1 cellular context compared by ENCODE assay signal in genomic region chr11:2269601-2270321, GRCh38.
TF ChIP-seq lines count a peak whose summit lies in the region.

No MANE protein-coding gene starts in this region.

TF ChIP-seq in K562, 482 proteins besides CTCF, POLR2A, EP300 and RAD21 (continued from another document and continues in another):
- TF ChIP-seq ZNF232 (CRISPR knock-in tag; IDR thresholded peaks at IDR 0.05) (0 out of 2 replicates have a peak, but pooled peaks have one; percentile 37), MAX (CRISPR knock-in tag; IDR thresholded peaks at IDR 0.05) (peak; percentile 93), ZNF263 (CRISPR knock-in tag; IDR thresholded peaks at IDR 0.05; ENCODE audit: borderline replicate concordance) (peak; percentile 44; the same call in 1 of the 2 replicates), CREB5 (CRISPR knock-in tag; IDR thresholded peaks at IDR 0.05) (no peak), MAZ (CRISPR knock-in tag; conservative IDR thresholded peaks at IDR 0.05 in 1 of 2, IDR thresholded peaks at IDR 0.05 in 1 of 2) (peak in 1 of 2 experiments; percentile 36; a peak in 1 of 4 replicates), CBX5 (IDR thresholded peaks at IDR 0.05; ENCODE audit: borderline replicate concordance, low read depth) (no peak), ZC3H4 (CRISPR knock-in tag; IDR thresholded peaks at IDR 0.05; ENCODE audit: borderline replicate concordance) (no peak), FOXP4 (CRISPR knock-in tag; IDR thresholded peaks at IDR 0.05; ENCODE audit: borderline replicate concordance) (peak; percentile 49; the same call in 1 of the 2 replicates), E2F6 (IDR thresholded peaks at IDR 0.05; ENCODE audit: borderline replicate concordance in 1 of 2, extremely low read depth in 1 of 2, insufficient read depth in 1 of 2, insufficient read length in 1 of 2, low read depth in 1 of 2, low read length in 1 of 2, poor library complexity in 1 of 2, severe bottlenecking in 1 of 2) (peak; percentile 94 to 99), SAFB2 (IDR thresholded peaks at IDR 0.05; ENCODE audit: borderline replicate concordance, low read depth, low read length, severe bottlenecking) (no peak), CTCFL (IDR thresholded peaks at IDR 0.05; ENCODE audit: borderline replicate concordance, insufficient read depth, low read depth, low read length, poor library complexity, severe bottlenecking) (peak; percentile 71), FOXP1 (CRISPR knock-in tag; IDR thresholded peaks at IDR 0.05) (peak; percentile 97), ZNF282 (CRISPR knock-in tag; IDR thresholded peaks at IDR 0.05) (peak; percentile 78), NR2C2 (CRISPR knock-in tag; IDR thresholded peaks at IDR 0.05) (peak; percentile 64), NR2C2 (tag; IDR thresholded peaks at IDR 0.05) (no peak), E2F5 (CRISPR knock-in tag; IDR thresholded peaks at IDR 0.05) (peak; percentile 90), CEBPZ (IDR thresholded peaks at IDR 0.05; ENCODE audit: borderline replicate concordance, low read depth, low read length) (no peak), ATF6 (CRISPR knock-in tag; IDR thresholded peaks at IDR 0.05) (0 out of 2 replicates have a peak, but pooled peaks have one; percentile 46), ZNF511 (CRISPR knock-in tag; IDR thresholded peaks at IDR 0.05) (peak; percentile 95), TARDBP (IDR thresholded peaks at IDR 0.05) (no peak), OTX1 (CRISPR knock-in tag; IDR thresholded peaks at IDR 0.05) (no peak), SMARCA4 (IDR thresholded peaks at IDR 0.05) (no peak), ZNF740 (CRISPR knock-in tag; IDR thresholded peaks at IDR 0.05) (peak; percentile 38; the same call in 1 of the 2 replicates), ZNF740 (tag; IDR thresholded peaks at IDR 0.05) (no peak), ZNF143 (CRISPR knock-in tag; IDR thresholded peaks at IDR 0.05) (peak; percentile 33; the same call in 1 of the 2 replicates), TAF7 (tag; IDR thresholded peaks at IDR 0.05) (no peak), BCL6 (CRISPR knock-in tag; IDR thresholded peaks at IDR 0.05) (no peak), L3MBTL2 (IDR thresholded peaks at IDR 0.05) (peak; percentile 96), PHB (CRISPR knock-in tag; IDR thresholded peaks at IDR 0.05) (no peak), USF2 (CRISPR knock-in tag; IDR thresholded peaks at IDR 0.05) (peak; percentile 45), GMEB1 (CRISPR knock-in tag; IDR thresholded peaks at IDR 0.05) (0 out of 2 replicates have a peak, but pooled peaks have one; percentile 33), GABPB1 (CRISPR knock-in tag; IDR thresholded peaks at IDR 0.05) (peak; percentile 47; the same call in 1 of the 2 replicates), HNRNPLL (IDR thresholded peaks at IDR 0.05; ENCODE audit: low read depth, low read length, poor library complexity, severe bottlenecking) (peak; percentile 95), THRAP3 (IDR thresholded peaks at IDR 0.05; ENCODE audit: borderline replicate concordance) (no peak), TFAP4 (CRISPR knock-in tag; IDR thresholded peaks at IDR 0.05; ENCODE audit: borderline replicate concordance) (peak; percentile 34; the same call in 1 of the 2 replicates), NEUROD1 (IDR thresholded peaks at IDR 0.05; ENCODE audit: borderline replicate concordance, low read depth, low read length, partially characterized antibody) (no peak), NRF1 (conservative IDR thresholded peaks at IDR 0.05 in 1 of 2, IDR thresholded peaks at IDR 0.05 in 1 of 2) (peak in 1 of 2 experiments; percentile 10; a peak in 2 of 4 replicates), ZNF408 (CRISPR knock-in tag; IDR thresholded peaks at IDR 0.05; ENCODE audit: low read depth) (no peak), ZBTB1 (CRISPR knock-in tag; IDR thresholded peaks at IDR 0.05; ENCODE audit: borderline replicate concordance, low read depth) (peak; percentile 87), GABPA (tag; conservative IDR thresholded peaks at IDR 0.05; ENCODE audit: low read depth) (0 out of 2 replicates have a peak, but pooled peaks have one; percentile 7), RFX7 (CRISPR knock-in tag; IDR thresholded peaks at IDR 0.05) (no peak), RBFOX2 (IDR thresholded peaks at IDR 0.05; ENCODE audit: low read depth, low read length) (0 out of 2 replicates have a peak, but pooled peaks have one; percentile 32)
